In the genomic region with DNA sequence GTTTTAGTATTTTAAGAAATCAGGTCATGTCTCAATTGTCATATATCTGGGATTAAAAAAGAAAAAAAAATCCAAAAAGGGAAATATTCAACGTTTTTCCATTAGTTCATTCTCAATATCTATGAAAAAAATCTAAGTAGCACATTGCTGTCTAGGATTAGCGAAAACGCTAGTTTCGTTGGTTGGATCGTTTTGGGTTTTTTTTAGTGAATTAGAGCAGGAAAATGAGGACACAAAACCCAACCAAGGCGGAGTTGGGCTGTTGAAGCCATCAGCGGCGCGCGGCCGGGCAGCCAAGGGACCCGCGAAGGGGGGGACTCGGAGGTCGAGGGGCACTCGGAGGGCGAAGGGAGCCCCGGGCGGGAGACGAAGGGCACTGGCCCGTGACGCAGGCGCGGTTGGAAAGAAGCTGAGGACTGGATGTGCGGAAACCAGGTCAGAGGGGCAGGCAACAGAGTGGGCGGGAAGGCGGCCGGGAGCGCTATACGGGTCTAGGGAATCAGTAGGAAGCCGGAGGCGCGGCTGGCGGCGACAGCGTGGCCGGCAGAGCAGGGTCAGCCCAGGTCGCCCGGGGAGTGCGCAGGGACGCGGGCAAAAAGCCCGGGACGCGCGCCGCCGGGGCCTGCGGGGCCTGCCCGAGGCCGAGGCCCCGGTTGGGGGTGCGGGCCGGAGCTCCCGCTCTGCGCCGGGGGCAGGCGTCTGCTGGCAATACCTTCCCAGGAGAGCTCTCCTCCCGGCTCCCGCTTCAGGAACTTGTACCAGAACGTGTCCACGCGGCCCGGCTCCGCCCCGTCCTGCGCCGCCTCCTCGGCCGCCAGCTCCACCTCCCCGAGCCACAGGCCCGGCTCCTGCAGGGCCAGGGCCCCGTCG, we compare ENCODE assay signal across 1 cellular context.
A peak's percentile ranks its signal among the peaks of the same experiment; 100 is the strongest.
TF ChIP-seq lines count a peak whose summit lies in the region.

No MANE protein-coding gene starts in this region.

TF ChIP-seq in HepG2, 621 proteins besides CTCF, POLR2A, EP300 and RAD21 (continued from another document and continues in another):
- TF ChIP-seq SKIL (CRISPR knock-in tag; IDR thresholded peaks at IDR 0.05; ENCODE audit: borderline replicate concordance) (peak; percentile 64), RNF2 (conservative IDR thresholded peaks at IDR 0.05; ENCODE audit: low read depth) (peak; percentile 92), ZNF564 (CRISPR knock-in tag; IDR thresholded peaks at IDR 0.05) (peak; percentile 85; the same call in 1 of the 2 replicates), ZNF670 (CRISPR knock-in tag; IDR thresholded peaks at IDR 0.05; ENCODE audit: borderline replicate concordance) (peak; percentile 70; the same call in 1 of the 2 replicates), ZNF577 (CRISPR knock-in tag; IDR thresholded peaks at IDR 0.05; ENCODE audit: borderline replicate concordance, low read depth) (no peak), RORA (CRISPR knock-in tag; IDR thresholded peaks at IDR 0.05) (no peak), KLF15 (CRISPR knock-in tag; IDR thresholded peaks at IDR 0.05; ENCODE audit: borderline replicate concordance) (peak; percentile 88), ZNF512 (CRISPR knock-in tag; IDR thresholded peaks at IDR 0.05) (peak; percentile 68; the same call in 1 of the 2 replicates), MTF1 (CRISPR knock-in tag; IDR thresholded peaks at IDR 0.05) (no peak; the same call in 1 of the 2 replicates), BRD4 (CRISPR knock-in tag; IDR thresholded peaks at IDR 0.05) (peak; percentile 62), ZKSCAN5 (CRISPR knock-in tag; IDR thresholded peaks at IDR 0.05) (no peak), MLX (CRISPR knock-in tag; IDR thresholded peaks at IDR 0.05) (no peak), ZNF317 (CRISPR knock-in tag; IDR thresholded peaks at IDR 0.05) (peak; percentile 87), MEIS1 (CRISPR knock-in tag; IDR thresholded peaks at IDR 0.05; ENCODE audit: borderline replicate concordance) (no peak), HDAC6 (IDR thresholded peaks at IDR 0.05; ENCODE audit: low read depth, low read length) (no peak), ZNF589 (CRISPR knock-in tag; conservative IDR thresholded peaks at IDR 0.05) (peak; percentile 67), ZNF136 (CRISPR knock-in tag; IDR thresholded peaks at IDR 0.05; ENCODE audit: low read depth) (peak; percentile 96; the same call in 1 of the 2 replicates), ATF1 (CRISPR knock-in tag; IDR thresholded peaks at IDR 0.05) (peak; percentile 71), RFX1 (IDR thresholded peaks at IDR 0.05) (no peak), ZBTB43 (CRISPR knock-in tag; conservative IDR thresholded peaks at IDR 0.05) (peak; percentile 81), IRF2 (CRISPR knock-in tag; IDR thresholded peaks at IDR 0.05) (0 out of 2 replicates have a peak, but pooled peaks have one; percentile 79), HOXA3 (CRISPR knock-in tag; IDR thresholded peaks at IDR 0.05) (peak; percentile 86), PHF5A (CRISPR knock-in tag; IDR thresholded peaks at IDR 0.05; ENCODE audit: low read depth, unreplicated experiment) (no peak), MLLT10 (CRISPR knock-in tag; IDR thresholded peaks at IDR 0.05) (no peak), ZIK1 (CRISPR knock-in tag; IDR thresholded peaks at IDR 0.05; ENCODE audit: borderline replicate concordance, low read depth) (no peak; the same call in 1 of the 2 replicates), ZNF543 (CRISPR knock-in tag; IDR thresholded peaks at IDR 0.05) (no peak), MBD4 (IDR thresholded peaks at IDR 0.05; ENCODE audit: borderline replicate concordance, low read length) (no peak), TERF1 (CRISPR knock-in tag; IDR thresholded peaks at IDR 0.05) (no peak), ZSCAN20 (CRISPR knock-in tag; IDR thresholded peaks at IDR 0.05; ENCODE audit: borderline replicate concordance) (peak; percentile 21; the same call in 1 of the 2 replicates), ZNF766 (CRISPR knock-in tag; IDR thresholded peaks at IDR 0.05; ENCODE audit: borderline replicate concordance) (peak; percentile 59; the same call in 1 of the 2 replicates), MIER3 (CRISPR knock-in tag; IDR thresholded peaks at IDR 0.05; ENCODE audit: borderline replicate concordance) (peak; percentile 50; the same call in 1 of the 2 replicates), POLR2AphosphoS2 (IDR thresholded peaks at IDR 0.05; ENCODE audit: low read depth, low read length) (no peak), HINFP (CRISPR knock-in tag; IDR thresholded peaks at IDR 0.05; ENCODE audit: low read depth) (no peak)
- TF ChIP-seq, protein P1, sequence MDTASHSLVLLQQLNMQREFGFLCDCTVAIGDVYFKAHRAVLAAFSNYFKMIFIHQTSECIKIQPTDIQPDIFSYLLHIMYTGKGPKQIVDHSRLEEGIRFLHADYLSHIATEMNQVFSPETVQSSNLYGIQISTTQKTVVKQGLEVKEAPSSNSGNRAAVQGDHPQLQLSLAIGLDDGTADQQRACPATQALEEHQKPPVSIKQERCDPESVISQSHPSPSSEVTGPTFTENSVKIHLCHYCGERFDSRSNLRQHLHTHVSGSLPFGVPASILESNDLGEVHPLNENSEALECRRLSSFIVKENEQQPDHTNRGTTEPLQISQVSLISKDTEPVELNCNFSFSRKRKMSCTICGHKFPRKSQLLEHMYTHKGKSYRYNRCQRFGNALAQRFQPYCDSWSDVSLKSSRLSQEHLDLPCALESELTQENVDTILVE (CRISPR knock-in tag; IDR thresholded peaks at IDR 0.05), result peak; percentile 68; the same call in 1 of the 2 replicates
- TF ChIP-seq, protein P2, sequence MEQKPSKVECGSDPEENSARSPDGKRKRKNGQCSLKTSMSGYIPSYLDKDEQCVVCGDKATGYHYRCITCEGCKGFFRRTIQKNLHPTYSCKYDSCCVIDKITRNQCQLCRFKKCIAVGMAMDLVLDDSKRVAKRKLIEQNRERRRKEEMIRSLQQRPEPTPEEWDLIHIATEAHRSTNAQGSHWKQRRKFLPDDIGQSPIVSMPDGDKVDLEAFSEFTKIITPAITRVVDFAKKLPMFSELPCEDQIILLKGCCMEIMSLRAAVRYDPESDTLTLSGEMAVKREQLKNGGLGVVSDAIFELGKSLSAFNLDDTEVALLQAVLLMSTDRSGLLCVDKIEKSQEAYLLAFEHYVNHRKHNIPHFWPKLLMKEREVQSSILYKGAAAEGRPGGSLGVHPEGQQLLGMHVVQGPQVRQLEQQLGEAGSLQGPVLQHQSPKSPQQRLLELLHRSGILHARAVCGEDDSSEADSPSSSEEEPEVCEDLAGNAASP (CRISPR knock-in tag; IDR thresholded peaks at IDR 0.05; ENCODE audit: borderline replicate concordance), result peak; percentile 90; the same call in 1 of the 2 replicates
- TF ChIP-seq, protein P3, sequence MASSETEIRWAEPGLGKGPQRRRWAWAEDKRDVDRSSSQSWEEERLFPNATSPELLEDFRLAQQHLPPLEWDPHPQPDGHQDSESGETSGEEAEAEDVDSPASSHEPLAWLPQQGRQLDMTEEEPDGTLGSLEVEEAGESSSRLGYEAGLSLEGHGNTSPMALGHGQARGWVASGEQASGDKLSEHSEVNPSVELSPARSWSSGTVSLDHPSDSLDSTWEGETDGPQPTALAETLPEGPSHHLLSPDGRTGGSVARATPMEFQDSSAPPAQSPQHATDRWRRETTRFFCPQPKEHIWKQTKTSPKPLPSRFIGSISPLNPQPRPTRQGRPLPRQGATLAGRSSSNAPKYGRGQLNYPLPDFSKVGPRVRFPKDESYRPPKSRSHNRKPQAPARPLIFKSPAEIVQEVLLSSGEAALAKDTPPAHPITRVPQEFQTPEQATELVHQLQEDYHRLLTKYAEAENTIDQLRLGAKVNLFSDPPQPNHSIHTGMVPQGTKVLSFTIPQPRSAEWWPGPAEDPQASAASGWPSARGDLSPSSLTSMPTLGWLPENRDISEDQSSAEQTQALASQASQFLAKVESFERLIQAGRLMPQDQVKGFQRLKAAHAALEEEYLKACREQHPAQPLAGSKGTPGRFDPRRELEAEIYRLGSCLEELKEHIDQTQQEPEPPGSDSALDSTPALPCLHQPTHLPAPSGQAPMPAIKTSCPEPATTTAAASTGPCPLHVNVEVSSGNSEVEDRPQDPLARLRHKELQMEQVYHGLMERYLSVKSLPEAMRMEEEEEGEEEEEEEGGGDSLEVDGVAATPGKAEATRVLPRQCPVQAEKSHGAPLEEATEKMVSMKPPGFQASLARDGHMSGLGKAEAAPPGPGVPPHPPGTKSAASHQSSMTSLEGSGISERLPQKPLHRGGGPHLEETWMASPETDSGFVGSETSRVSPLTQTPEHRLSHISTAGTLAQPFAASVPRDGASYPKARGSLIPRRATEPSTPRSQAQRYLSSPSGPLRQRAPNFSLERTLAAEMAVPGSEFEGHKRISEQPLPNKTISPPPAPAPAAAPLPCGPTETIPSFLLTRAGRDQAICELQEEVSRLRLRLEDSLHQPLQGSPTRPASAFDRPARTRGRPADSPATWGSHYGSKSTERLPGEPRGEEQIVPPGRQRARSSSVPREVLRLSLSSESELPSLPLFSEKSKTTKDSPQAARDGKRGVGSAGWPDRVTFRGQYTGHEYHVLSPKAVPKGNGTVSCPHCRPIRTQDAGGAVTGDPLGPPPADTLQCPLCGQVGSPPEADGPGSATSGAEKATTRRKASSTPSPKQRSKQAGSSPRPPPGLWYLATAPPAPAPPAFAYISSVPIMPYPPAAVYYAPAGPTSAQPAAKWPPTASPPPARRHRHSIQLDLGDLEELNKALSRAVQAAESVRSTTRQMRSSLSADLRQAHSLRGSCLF (CRISPR knock-in tag; IDR thresholded peaks at IDR 0.05; ENCODE audit: borderline replicate concordance), result no peak
- TF ChIP-seq, protein P4, sequence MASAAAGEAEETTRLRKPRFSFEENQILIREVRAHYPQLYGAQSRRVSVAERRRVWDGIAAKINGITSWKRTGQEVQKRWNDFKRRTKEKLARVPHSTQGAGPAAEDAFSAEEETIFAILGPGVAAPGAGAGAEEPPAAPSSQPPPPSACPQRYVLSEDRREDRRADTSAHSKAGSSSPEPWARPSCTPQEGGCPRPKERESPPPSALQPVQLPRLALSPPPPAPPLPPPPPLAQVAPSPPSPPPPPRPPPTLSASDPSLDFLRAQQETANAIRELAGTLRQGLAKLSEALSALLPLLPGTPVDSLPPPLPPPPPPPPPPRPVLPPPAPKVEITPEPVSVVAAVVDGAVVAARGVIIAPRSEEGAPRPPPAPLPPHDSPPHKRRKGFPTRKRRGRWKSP (CRISPR knock-in tag; IDR thresholded peaks at IDR 0.05), result peak; percentile 88
